Comparison of ENCODE assay signal across 8 cellular contexts in the genomic region with DNA sequence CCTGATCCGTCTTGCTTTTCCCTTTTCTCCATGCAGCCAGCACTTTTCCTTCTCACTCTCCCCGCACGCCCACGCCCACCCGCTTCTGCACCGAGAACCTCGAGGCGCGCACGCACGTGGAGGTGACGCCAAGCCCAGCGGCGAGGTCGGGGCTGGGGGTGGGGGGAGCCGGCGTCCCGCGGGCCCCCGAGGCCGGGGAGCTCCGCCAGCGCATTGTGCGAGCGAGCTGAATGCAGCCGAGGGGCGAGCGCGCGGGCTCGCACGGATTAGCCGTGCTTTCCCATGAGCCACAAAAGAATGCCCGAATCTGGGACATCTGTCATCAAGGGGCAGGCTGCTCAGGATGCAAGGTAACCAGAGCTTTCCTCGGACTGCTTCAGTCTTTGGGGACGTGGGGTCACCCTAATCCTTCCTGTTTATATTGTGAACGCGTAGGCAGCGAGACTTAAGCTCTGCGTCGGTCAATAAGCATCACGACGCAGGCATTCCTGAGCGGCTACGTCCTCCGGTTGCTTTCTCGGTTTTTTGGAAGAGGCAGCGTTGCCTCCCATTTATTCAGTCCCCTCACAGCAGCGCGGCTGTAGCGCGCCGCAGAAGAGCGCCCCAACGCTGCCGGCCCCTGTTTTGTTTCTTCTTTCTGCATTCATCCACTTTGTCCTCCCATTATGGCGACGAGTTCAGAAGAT.
A peak's percentile ranks its signal among the peaks of the same experiment; 100 is the strongest.
DNase-seq lines count a peak whose midpoint lies in the region; ATAC-seq and TF ChIP-seq lines count a peak whose summit lies in the region.

No MANE protein-coding gene starts in this region.

- H3K9me3 Mint-ChIP-seq in activated naive CD8-positive, alpha-beta T cell treated with anti-CD3 and anti-CD28 coated beads for 36 hours = no peaks in the 10 kb centered on the region

- H3K4me3 Mint-ChIP-seq in activated naive CD8-positive, alpha-beta T cell treated with anti-CD3 and anti-CD28 coated beads for 36 hours = peak overlapping the region; percentile 71

- intact Hi-C loops in head of caudate nucleus (cut with DNase I) = no loop called here
- intact Hi-C loops in aorta (cut with DNase I) = loop anchor here in 1 of 2 donors (5.0 kb wide), 1 partner anchor 130 kb away; no protein-coding TSS in a partner anchor

- DNase-seq in GM06990 (ENCODE audit: extremely low read depth, insufficient read length) (no peak), NCI-H2227 (lab: John Stamatoyannopoulos, UW; ENCODE audit: unreplicated experiment) (peak; percentile 63), head of caudate nucleus (peak in 41 of 42 donors; percentile 38 to 88 (median 72)), non-pigmented ciliary epithelial cell (ENCODE audit: low read depth) (peak; percentile 70), aorta (peak in 1 of 2 donors; percentile 81), UCSD-AML1 (lab: John Stamatoyannopoulos, UW; ENCODE audit: unreplicated experiment) (no peak)
- DNase-seq in activated naive CD8-positive, alpha-beta T cell treated with anti-CD3 and anti-CD28 coated beads for 36 hours = peak; percentile 21

- H3K4me3 ChIP-seq in GM06990 (replicated peaks; ENCODE audit: low read depth, low read length) (peak overlapping the region; percentile 58), aorta (ENCODE audit: low read length in 2 of 2) (peak overlapping the region; percentile 68 to 71)

- WGBS in aorta, 2 donors = 1% methylated on average over 58 of the region's 58 CpGs

- H3K4me1 Mint-ChIP-seq in activated naive CD8-positive, alpha-beta T cell treated with anti-CD3 and anti-CD28 coated beads for 36 hours = peaks cover 14% of the 10 kb centered on the region

- no peak overlapping the region for H3K27ac ChIP-seq in aorta (ENCODE audit: low read depth in 1 of 2, low read length in 2 of 2)

- no peaks in the 10 kb centered on the region for H3K36me3 ChIP-seq in GM06990 (ENCODE audit: control insufficient read depth, insufficient read depth, low read length)
- no peaks in the 10 kb centered on the region for H3K36me3 ChIP-seq in aorta (ENCODE audit: control insufficient read depth in 1 of 2, insufficient read depth in 2 of 2, low read length in 1 of 2)

- no peak overlapping the region for H3K27ac Mint-ChIP-seq in activated naive CD8-positive, alpha-beta T cell treated with anti-CD3 and anti-CD28 coated beads for 36 hours

- peak; percentile 14 for TF ChIP-seq CTCF in GM06990 (IDR thresholded peaks at IDR 0.05; ENCODE audit: insufficient read depth, low read length, poor library complexity, severe bottlenecking)

- H3K27me3 ChIP-seq in GM06990 (replicated peaks; ENCODE audit: control insufficient read depth, insufficient read depth, low read length) (0 out of 2 replicates have a peak, but pooled peaks cover 1% of the 10 kb centered on the region), aorta (ENCODE audit: control insufficient read depth in 1 of 2, insufficient read depth in 2 of 2, low read length in 1 of 2) (no peaks in the 10 kb centered on the region)

- H3K27me3 Mint-ChIP-seq in activated naive CD8-positive, alpha-beta T cell treated with anti-CD3 and anti-CD28 coated beads for 36 hours = peaks cover 53% of the 10 kb centered on the region

- H3K4me1 ChIP-seq in aorta (ENCODE audit: control insufficient read depth in 1 of 2, insufficient read depth in 2 of 2, low read length in 2 of 2) = no peaks in the 10 kb centered on the region

- peak; percentile 65 for ATAC-seq in aorta (ENCODE audit: low FRiP score)
- no peak for ATAC-seq in GM21717 (IDR thresholded peaks at IDR 0.05; ENCODE audit: unreplicated experiment)

- no peaks in the 10 kb centered on the region for H3K36me3 Mint-ChIP-seq in activated naive CD8-positive, alpha-beta T cell treated with anti-CD3 and anti-CD28 coated beads for 36 hours

- no peaks in the 10 kb centered on the region for H3K9me3 ChIP-seq in aorta (ENCODE audit: control insufficient read depth, low read length)

Comparison
In these comparisons a context has a peak if more than half of its experiments do, and no peak if none do; other contexts are left out.
1. DNase-seq: peak in NCI-H2227 (single experiment), activated naive CD8-positive, alpha-beta T cell treated with anti-CD3 and anti-CD28 coated beads for 36 hours (single experiment), head of caudate nucleus (41 of 42) and non-pigmented ciliary epithelial cell (single experiment); none in GM06990 (single experiment) and UCSD-AML1 (single experiment).